24 cellular contexts compared by ENCODE assay signal in genomic region chr11:33719587-33719986, GRCh38. TPM values are rescaled to one million over a fixed set of nuclear protein-coding genes. Genes with fewer than 3 reads are reported as not detected.
A peak's percentile ranks its signal among the peaks of the same experiment; 100 is the strongest.
DNase-seq lines count a peak whose midpoint lies in the region; ATAC-seq, FAIRE-seq and TF ChIP-seq lines count a peak whose summit lies in the region.
"Had no signal": no experiment of that assay in that cellular context is flagged by ENCODE, and none has a peak within 500 bp of the region (broad histone marks: within the 10 kb centered on the region; RNA-seq: fewer than 3 reads in every experiment).

No MANE protein-coding gene starts in this region.

- no peaks in the 10 kb centered on the region for H4K20me1 ChIP-seq in GM23248 (ENCODE audit: insufficient read depth)
- no peaks in the 10 kb centered on the region for H4K20me1 ChIP-seq in PC-3 (ENCODE audit: low read length)

- H3K4me2 ChIP-seq in GM23248 (ENCODE audit: unreplicated experiment), result no peak overlapping the region
- H3K4me2 ChIP-seq in PC-3 (ENCODE audit: low read length), result peak overlapping the region; percentile 33

- H3K36me3 ChIP-seq in GM23248 (ENCODE audit: low read depth), result peaks cover 57% of the 10 kb centered on the region
- H3K36me3 ChIP-seq in PC-3 (ENCODE audit: low read depth, low read length), result peaks cover 57% of the 10 kb centered on the region

- H3K27ac ChIP-seq in GM23248, result peak overlapping the region; percentile 100
- peak overlapping the region; percentile 99 for H3K27ac ChIP-seq in PC-3 (ENCODE audit: low read length)
- H3K27ac ChIP-seq: body of pancreas had no signal

- BruUV-seq in PC-3 (replicated peaks; lab: Mats Ljungman, UMichigan), result no TSS peak

- POLR2A ChIA-PET in PC-3 (lab: Charles Lee; ENCODE audit: unreplicated experiment), result no interaction called here

- no peak for FAIRE-seq in frontal cortex (lab: Jason Lieb, UNC)
- FAIRE-seq: kidney had no signal

- H3K4me1 ChIP-seq in GM23248 (ENCODE audit: insufficient read depth) (peaks cover 74% of the 10 kb centered on the region), PC-3 (ENCODE audit: insufficient read depth, low read length) (peaks cover 90% of the 10 kb centered on the region)

- DNase-seq in GM23248, result no peak
- DNase-seq in PC-3, result peak; percentile 58
- no peak for DNase-seq in progenitor cell of endocrine pancreas (ENCODE audit: low spot score, unreplicated experiment)
- DNase-seq in frontal cortex (ENCODE audit: low spot score in 2 of 2), result no peak
- no peak for DNase-seq in DMS153 treated with DMSO at 0.1 percent for 48 hours (lab: John Stamatoyannopoulos, UW; ENCODE audit: unreplicated experiment)
- no peak for DNase-seq in dermis blood vessel endothelial cell
- DNase-seq: activated CD8-positive, alpha-beta memory T cell treated with anti-CD3 and anti-CD28 coated beads for 24 hours; activated gamma-delta T cell; activated naive CD8-positive, alpha-beta T cell treated with anti-CD3 and anti-CD28 coated beads, Interleukin-2, amount 50 U/mL, for 24 hours; activated T-cell treated with anti-CD3 and anti-CD28 coated beads, Interleukin-2, amount 50 U/mL, for 1 hour; body of pancreas; C1 segment of cervical spinal cord; effector memory CD4-positive, alpha-beta T cell; esophagus squamous epithelium; KG1; kidney; NCI-H510A treated with DMSO at 0.1 percent for 48 hours; nucleus accumbens; stimulated activated CD4-positive, alpha-beta T cell treated with anti-CD3 and anti-CD28 coated beads, Interleukin-4, amount 100 ng/mL, for 4 hours; stimulated activated naive CD4-positive, alpha-beta T cell treated with Interleukin-2 at 50 U/mL for 16 hours had no signal

- H3K9me2 ChIP-seq in GM23248 (ENCODE audit: insufficient read depth) (no peaks in the 10 kb centered on the region), PC-3 (replicated peaks; ENCODE audit: low read length) (no peaks in the 10 kb centered on the region)

- no peak overlapping the region for H2AFZ ChIP-seq in GM23248
- H2AFZ ChIP-seq in PC-3 (ENCODE audit: low read length), result no peak overlapping the region

- in situ Hi-C loops in GM23248 (cut with MboI), result no loop called here

- H3K4me1 Mint-ChIP-seq in progenitor cell of endocrine pancreas (ENCODE audit: low read depth), result peaks cover 5% of the 10 kb centered on the region

- TF ChIP-seq CTCF in PC-3 (conservative IDR thresholded peaks at IDR 0.05; ENCODE audit: low read depth, low read length) (no peak), progenitor cell of endocrine pancreas (IDR thresholded peaks at IDR 0.05; ENCODE audit: unreplicated experiment) (no peak)

- H3K79me2 ChIP-seq in GM23248 (ENCODE audit: insufficient read depth), result peaks cover 92% of the 10 kb centered on the region
- H3K79me2 ChIP-seq in PC-3 (ENCODE audit: low read length), result peaks cover 81% of the 10 kb centered on the region

- peaks cover 20% of the 10 kb centered on the region for H3K36me3 Mint-ChIP-seq in progenitor cell of endocrine pancreas (ENCODE audit: insufficient read depth)

- no peaks in the 10 kb centered on the region for H3K27me3 Mint-ChIP-seq in progenitor cell of endocrine pancreas
- H3K27me3 Mint-ChIP-seq: activated naive CD8-positive, alpha-beta T cell treated with anti-CD3 and anti-CD28 coated beads, Interleukin-2, amount 50 U/mL, for 24 hours; memory B cell had no signal

- H3K9me3 Mint-ChIP-seq in progenitor cell of endocrine pancreas (ENCODE audit: low read depth), result no peaks in the 10 kb centered on the region
- H3K9me3 Mint-ChIP-seq: activated naive CD8-positive, alpha-beta T cell treated with anti-CD3 and anti-CD28 coated beads, Interleukin-2, amount 50 U/mL, for 24 hours; memory B cell had no signal

- intact Hi-C loops in PC-3 (cut with micrococcal nuclease), result no loop called here

- H3K4me3 ChIP-seq in GM23248, result no peak overlapping the region
- H3K4me3 ChIP-seq in PC-3 (ENCODE audit: low read length), result no peak overlapping the region
- H3K4me3 ChIP-seq: body of pancreas, esophagus squamous epithelium had no signal

- 95 to 97% methylated on average over 5 of the region's 5 CpGs for WGBS in GM23248 (ENCODE audit: low coverage in 1 of 2, low lambda C conversion rate in 2 of 2, missing lambda C conversion rate in 2 of 2), 2 experiments

- H3K9me3 ChIP-seq in GM23248 (ENCODE audit: low read depth), result no peaks in the 10 kb centered on the region
- H3K9me3 ChIP-seq in PC-3 (ENCODE audit: low read length), result no peaks in the 10 kb centered on the region
- H3K9me3 ChIP-seq: body of pancreas, esophagus squamous epithelium had no signal

- H3K27me3 ChIP-seq in GM23248 (replicated peaks; ENCODE audit: insufficient read depth) (no peaks in the 10 kb centered on the region), PC-3 (ENCODE audit: low read length) (no peaks in the 10 kb centered on the region)
- H3K27me3 ChIP-seq: body of pancreas, esophagus squamous epithelium had no signal

- H3F3A ChIP-seq in GM23248 (ENCODE audit: insufficient read depth) (peaks cover 90% of the 10 kb centered on the region), PC-3 (ENCODE audit: low read length, unreplicated experiment) (peaks cover 8% of the 10 kb centered on the region)

- H3K9ac ChIP-seq in GM23248, result peak overlapping the region; percentile 8; the same call in 1 of the 2 replicates
- peak overlapping the region; percentile 47 for H3K9ac ChIP-seq in PC-3 (ENCODE audit: low read length)

- CTCF ChIA-PET in PC-3 (lab: Charles Lee), result no interaction called here

- ATAC-seq in PC-3 (no peak), esophagus mucosa (peak; percentile 46), HG03135 (IDR thresholded peaks at IDR 0.05; ENCODE audit: unreplicated experiment) (no peak)
- ATAC-seq: activated naive CD8-positive, alpha-beta T cell treated with anti-CD3 and anti-CD28 coated beads, Interleukin-2, amount 50 U/mL, for 24 hours; body of pancreas had no signal

- H3K4me3 Mint-ChIP-seq in progenitor cell of endocrine pancreas (ENCODE audit: low read depth), result no peak overlapping the region
- H3K4me3 Mint-ChIP-seq: activated naive CD8-positive, alpha-beta T cell treated with anti-CD3 and anti-CD28 coated beads, Interleukin-2, amount 50 U/mL, for 24 hours; memory B cell had no signal

- H3K27ac Mint-ChIP-seq in progenitor cell of endocrine pancreas, result peak overlapping the region; percentile 33
- H3K27ac Mint-ChIP-seq: activated naive CD8-positive, alpha-beta T cell treated with anti-CD3 and anti-CD28 coated beads, Interleukin-2, amount 50 U/mL, for 24 hours; memory B cell had no signal

RNA-seq across cellular contexts. Expression of gene CD59, which starts 16.6 kb away (rescaled TPM):
- total RNA-seq in GM23248 (2014; rRNA removed; shearing (Covaris generic)), result 1,166 and 1,314 TPM in 2 replicates
- 2,015 and 2,061 TPM in 2 replicates for polyA plus RNA-seq in GM23248 (2016; fragmentation: Nextera tagmentation; extraction: Ambion mirVana)
- total RNA-seq in PC-3 (2014; rRNA removed), result 134 and 170 TPM in 2 replicates
- total RNA-seq in esophagus mucosa, result 319 TPM
- total RNA-seq in progenitor cell of endocrine pancreas, result 214 and 218 TPM in 2 replicates
- total RNA-seq in frontal cortex, result 31.4 TPM
- 931 and 1,060 TPM in 2 replicates for total RNA-seq in dermis blood vessel endothelial cell

RNA-seq across cellular contexts. Expression of gene C11orf91, which starts 19.0 kb away (rescaled TPM):
- total RNA-seq in GM23248 (2014; rRNA removed; shearing (Covaris generic)), result not detected in 2 replicates
- not detected in 2 replicates for polyA plus RNA-seq in GM23248 (2016; fragmentation: Nextera tagmentation; extraction: Ambion mirVana)
- 1.0 TPM in 1 of 2 replicates, not detected in the other for total RNA-seq in PC-3 (2014; rRNA removed)
- total RNA-seq in esophagus mucosa, result 1.1 TPM
- total RNA-seq in progenitor cell of endocrine pancreas, result 0.69 and 1.1 TPM in 2 replicates
- not detected for total RNA-seq in frontal cortex
- total RNA-seq in dermis blood vessel endothelial cell, result not detected in 2 replicates
- total RNA-seq: body of pancreas, esophagus squamous epithelium, kidney, renal cortical epithelial cell had no signal

RNA-seq across cellular contexts. Expression of gene FBXO3, which starts 54.7 kb away (rescaled TPM):
- 44.6 and 72.2 TPM in 2 replicates for total RNA-seq in GM23248 (2014; rRNA removed; shearing (Covaris generic))
- 37.8 and 38.7 TPM in 2 replicates for polyA plus RNA-seq in GM23248 (2016; fragmentation: Nextera tagmentation; extraction: Ambion mirVana)
- total RNA-seq in PC-3 (2014; rRNA removed) (20.2 and 22.5 TPM in 2 replicates), esophagus mucosa (23.8 TPM), progenitor cell of endocrine pancreas (31.9 and 37.2 TPM in 2 replicates), frontal cortex (90.9 TPM), dermis blood vessel endothelial cell (50.5 and 56.8 TPM in 2 replicates)
